ENCODE assay signal across 12 cellular contexts in genomic region chr7:123505221-123505620, GRCh38. TPM values are rescaled to one million over a fixed set of nuclear protein-coding genes. Genes with fewer than 3 reads are reported as not detected.
"Had no signal": no experiment of that assay in that cellular context is flagged by ENCODE, and none has a peak within 500 bp of the region (broad histone marks: within the 10 kb centered on the region; RNA-seq: fewer than 3 reads in every experiment).

No MANE protein-coding gene starts in this region.

- H3K9me3 Mint-ChIP-seq: HFFc6 had no signal

- H3K27ac ChIP-seq: HL-60, KMS-11 had no signal

- DNase-seq: H9, HCEC 1CT, HFFc6, IMR-90, KBM-7 had no signal

- H2AFZ ChIP-seq: GM23338 had no signal

- ATAC-seq: GM23338, HepG2 had no signal

- FAIRE-seq: H1, H54, HepG2 had no signal

- H3K4me3 Mint-ChIP-seq: GM23338, H9, HFFc6 had no signal

- H3K4me3 ChIP-seq: GM23338 had no signal

- H3K4me2 ChIP-seq: GM23338, KMS-11 had no signal

- H3K9ac ChIP-seq: KMS-11 had no signal

- H3K27ac Mint-ChIP-seq: GM23338, H9, HFFc6 had no signal

RNA-seq across cellular contexts. Expression of gene IQUB, which starts 29.2 kb away (rescaled TPM):
- total RNA-seq: HT1080 had no signal
- polyA plus RNA-seq: HepG2 had no signal
